2 cellular contexts compared by ENCODE assay signal in the genomic region with DNA sequence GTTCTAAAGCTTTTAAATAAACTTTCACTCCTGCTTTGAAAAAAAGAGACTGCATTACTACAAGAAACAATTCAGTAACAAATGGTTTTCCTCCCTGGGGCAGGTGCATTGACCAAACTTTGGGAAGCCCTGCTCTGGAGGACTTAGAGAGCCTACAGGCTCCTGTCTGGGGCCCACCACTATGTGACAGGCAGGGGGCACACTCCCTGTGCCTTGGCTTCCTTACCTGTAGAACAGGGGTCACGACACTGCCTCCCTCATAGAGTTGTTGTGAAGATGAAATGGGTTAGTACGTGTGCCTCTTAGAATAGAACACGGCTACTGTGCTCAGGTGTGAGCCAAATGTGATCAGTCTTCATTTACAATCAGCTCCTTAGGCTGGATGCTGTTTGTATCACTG.
TF ChIP-seq lines count a peak whose summit lies in the region.

No MANE protein-coding gene starts in this region.

TF ChIP-seq in Ishikawa, 13 proteins besides CTCF, POLR2A, EP300 and RAD21:
- TF ChIP-seq EGR1 (IDR thresholded peaks at IDR 0.05) = no peak
- TF ChIP-seq NFIC (IDR thresholded peaks at IDR 0.05) = no peak
- no peak for TF ChIP-seq YY1 (IDR thresholded peaks at IDR 0.05; ENCODE audit: low read depth)
- TF ChIP-seq ZBTB7A (IDR thresholded peaks at IDR 0.05; ENCODE audit: low read depth) = no peak
- TF ChIP-seq TCF12 (IDR thresholded peaks at IDR 0.05; ENCODE audit: low read depth) = no peak
- TF ChIP-seq CEBPB (IDR thresholded peaks at IDR 0.05) = no peak
- TF ChIP-seq, protein P1, sequence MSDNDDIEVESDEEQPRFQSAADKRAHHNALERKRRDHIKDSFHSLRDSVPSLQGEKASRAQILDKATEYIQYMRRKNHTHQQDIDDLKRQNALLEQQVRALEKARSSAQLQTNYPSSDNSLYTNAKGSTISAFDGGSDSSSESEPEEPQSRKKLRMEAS (IDR thresholded peaks at IDR 0.05) = no peak
- no peak for TF ChIP-seq REST (IDR thresholded peaks at IDR 0.05; ENCODE audit: low read depth)
- no peak for TF ChIP-seq CREB1 (IDR thresholded peaks at IDR 0.05; ENCODE audit: low read depth)
- no peak for TF ChIP-seq FOXM1 (IDR thresholded peaks at IDR 0.05; ENCODE audit: borderline replicate concordance, low read depth)
- no peak for TF ChIP-seq USF1 (IDR thresholded peaks at IDR 0.05)
- no peak for TF ChIP-seq TEAD4 (IDR thresholded peaks at IDR 0.05)
- TF ChIP-seq TAF1 (IDR thresholded peaks at IDR 0.05; ENCODE audit: low read depth) = no peak

TF ChIP-seq in H1, 55 proteins besides CTCF, POLR2A, EP300 and RAD21:
- TF ChIP-seq USF2 (IDR thresholded peaks at IDR 0.05; ENCODE audit: low read length) = no peak
- TF ChIP-seq MAFK (IDR thresholded peaks at IDR 0.05; ENCODE audit: low read depth, low read length) = no peak
- no peak for TF ChIP-seq CHD2 (IDR thresholded peaks at IDR 0.05; ENCODE audit: low read length)
